ENCODE assay signal across 9 cellular contexts in genomic region chr3:172125963-172126403, GRCh38.
DNase-seq lines count a peak whose midpoint lies in the region; ATAC-seq, FAIRE-seq and TF ChIP-seq lines count a peak whose summit lies in the region.
"Had no signal": no experiment of that assay in that cellular context is flagged by ENCODE, and none has a peak within 500 bp of the region (broad histone marks: within the 10 kb centered on the region; RNA-seq: fewer than 3 reads in every experiment).

No MANE protein-coding gene starts in this region.

- no peaks in the 10 kb centered on the region for H3K9me3 ChIP-seq in lower lobe of right lung
- no peaks in the 10 kb centered on the region for H3K9me3 ChIP-seq in thymus (ENCODE audit: control insufficient read depth)

- no peak for TF ChIP-seq CTCF in lower lobe of right lung (IDR thresholded peaks at IDR 0.05)
- no peak for TF ChIP-seq CTCF in D721Med (IDR thresholded peaks at IDR 0.05; ENCODE audit: insufficient read depth, missing control alignments)

- DNase-seq in M059J (ENCODE audit: low read depth) (peak; percentile 71), lower lobe of right lung (peak; percentile 56), GM19238 (ENCODE audit: insufficient read length, low spot score) (no peak), D721Med (ENCODE audit: insufficient read length, low spot score) (no peak)
- no peak for DNase-seq in activated T-cell treated with anti-CD3 and anti-CD28 coated beads, Interleukin-2, amount 50 U/mL, for 1 hour
- DNase-seq: effector memory CD8-positive, alpha-beta T cell; NCI-H526 treated with DMSO at 0.1 percent for 48 hours had no signal

- peak overlapping the region; percentile 66 for H3K27ac ChIP-seq in lower lobe of right lung
- H3K27ac ChIP-seq in thymus (ENCODE audit: low read depth): peak overlapping the region; percentile 21

- H3K4me3 Mint-ChIP-seq in dendritic cell treated with granulocyte-macrophage colony-stimulating factor and Interleukin-4, amounts not matched to agents 40 ng/mL and 50 ng/mL, for 4 days: no peak overlapping the region
- H3K4me3 Mint-ChIP-seq: effector memory CD8-positive, alpha-beta T cell had no signal

- intact Hi-C loops in dendritic cell treated with granulocyte-macrophage colony-stimulating factor and Interleukin-4, amounts not matched to agents 40 ng/mL and 50 ng/mL, for 4 days (cut with micrococcal nuclease): no loop called here
- intact Hi-C loops in lower lobe of right lung (cut with DNase I): no loop called here

- no peaks in the 10 kb centered on the region for H3K9me3 Mint-ChIP-seq in dendritic cell treated with granulocyte-macrophage colony-stimulating factor and Interleukin-4, amounts not matched to agents 40 ng/mL and 50 ng/mL, for 4 days
- H3K9me3 Mint-ChIP-seq: effector memory CD8-positive, alpha-beta T cell had no signal

- no peak overlapping the region for H3K4me3 ChIP-seq in lower lobe of right lung
- H3K4me3 ChIP-seq in thymus (ENCODE audit: low read length): no peak overlapping the region

- H3K27ac Mint-ChIP-seq in dendritic cell treated with granulocyte-macrophage colony-stimulating factor and Interleukin-4, amounts not matched to agents 40 ng/mL and 50 ng/mL, for 4 days: peak overlapping the region; percentile 74

- H3K27me3 ChIP-seq in lower lobe of right lung (ENCODE audit: low read depth) (no peaks in the 10 kb centered on the region), thymus (ENCODE audit: control insufficient read depth, insufficient read depth) (no peaks in the 10 kb centered on the region)

- H3K27me3 Mint-ChIP-seq in dendritic cell treated with granulocyte-macrophage colony-stimulating factor and Interleukin-4, amounts not matched to agents 40 ng/mL and 50 ng/mL, for 4 days: no peaks in the 10 kb centered on the region
- H3K27me3 Mint-ChIP-seq: effector memory CD8-positive, alpha-beta T cell had no signal

- H3K4me1 ChIP-seq in lower lobe of right lung (peaks cover 66% of the 10 kb centered on the region), thymus (ENCODE audit: control insufficient read depth, insufficient read depth, low read length) (no peaks in the 10 kb centered on the region)

- FAIRE-seq in D721Med (lab: Jason Lieb, UNC): no peak

- peaks cover 31% of the 10 kb centered on the region for H3K36me3 Mint-ChIP-seq in dendritic cell treated with granulocyte-macrophage colony-stimulating factor and Interleukin-4, amounts not matched to agents 40 ng/mL and 50 ng/mL, for 4 days (ENCODE audit: low read depth)

- peaks cover 73% of the 10 kb centered on the region for H3K4me1 Mint-ChIP-seq in dendritic cell treated with granulocyte-macrophage colony-stimulating factor and Interleukin-4, amounts not matched to agents 40 ng/mL and 50 ng/mL, for 4 days (ENCODE audit: low read depth)

- H3K36me3 ChIP-seq in lower lobe of right lung (no peaks in the 10 kb centered on the region), thymus (ENCODE audit: control insufficient read depth, insufficient read depth) (no peaks in the 10 kb centered on the region)

- 93% methylated on average over 6 of the region's 6 CpGs for WGBS in thymus

- peak; percentile 49 to 63 for ATAC-seq in lower lobe of right lung
- ATAC-seq: effector memory CD8-positive, alpha-beta T cell had no signal

Comparison
In these comparisons a context has a peak if more than half of its experiments do, and no peak if none do; other contexts are left out.
1. DNase-seq: peak in M059J (single experiment) and lower lobe of right lung (single experiment); none in GM19238 (single experiment), activated T-cell treated with anti-CD3 and anti-CD28 coated beads, Interleukin-2, amount 50 U/mL, for 1 hour (single experiment) and D721Med (single experiment).